In the genomic region with DNA sequence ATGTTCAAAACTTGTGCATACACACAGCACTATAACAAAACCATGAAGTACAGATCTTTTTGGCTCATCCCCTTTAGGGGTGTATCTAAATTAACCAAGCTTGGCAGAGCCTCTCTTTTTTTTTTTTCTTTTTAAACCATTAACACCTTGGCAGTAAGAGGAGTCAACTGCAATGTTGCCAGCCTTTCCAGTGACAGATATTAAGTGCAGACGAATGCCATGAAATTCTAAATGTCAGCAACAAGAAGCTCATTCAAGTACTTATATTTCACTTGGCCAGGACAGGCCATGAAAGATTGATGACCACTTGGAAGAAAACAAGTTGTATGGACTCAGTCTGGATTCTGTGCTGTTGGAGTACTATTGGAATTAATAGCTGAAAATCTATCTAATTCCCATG, we compare ENCODE assay signal across 22 cellular contexts. TPM values are rescaled to one million over a fixed set of nuclear protein-coding genes. Genes with fewer than 3 reads are reported as not detected.
A peak's percentile ranks its signal among the peaks of the same experiment; 100 is the strongest.
DNase-seq lines count a peak whose midpoint lies in the region; ATAC-seq and TF ChIP-seq lines count a peak whose summit lies in the region.
"Had no signal": no experiment of that assay in that cellular context is flagged by ENCODE, and none has a peak within 500 bp of the region (broad histone marks: within the 10 kb centered on the region; RNA-seq: fewer than 3 reads in every experiment).

No MANE protein-coding gene starts in this region.

- H3K9me3 ChIP-seq in right atrium auricular region, result no peaks in the 10 kb centered on the region
- no peaks in the 10 kb centered on the region for H3K9me3 ChIP-seq in psoas muscle
- H3K9me3 ChIP-seq in HAP-1, result no peaks in the 10 kb centered on the region
- H3K9me3 ChIP-seq: BLaER1 treated with 17β-estradiol and CSF1 and Interleukin-3, amounts not matched to agents 10 nM and 100 nM had no signal

- H3K27me3 ChIP-seq in right atrium auricular region (no peaks in the 10 kb centered on the region), psoas muscle (ENCODE audit: insufficient read depth in 3 of 3, low read length in 2 of 3) (no peaks in the 10 kb centered on the region), HAP-1 (ENCODE audit: low read depth) (no peaks in the 10 kb centered on the region)
- H3K27me3 ChIP-seq: BLaER1 treated with 17β-estradiol and CSF1 and Interleukin-3, amounts not matched to agents 10 nM and 100 nM had no signal

- DNase-seq in activated CD8-positive, alpha-beta T cell treated with anti-CD3 and anti-CD28 coated beads for 36 hours, result no peak
- DNase-seq in activated CD8-positive, alpha-beta T cell treated with anti-CD3 and anti-CD28 coated beads, Interleukin-2, amount 10 ng/mL, durations not matched to agents 7 days and 5 days, result no peak
- no peak for DNase-seq in Right ventricle myocardium superior
- no peak for DNase-seq in right atrium auricular region (ENCODE audit: low spot score)
- no peak for DNase-seq in left cardiac atrium
- DNase-seq in psoas muscle, result no peak
- DNase-seq in HAP-1 (ENCODE audit: low spot score in 2 of 2), result no peak
- DNase-seq: 8988T; ACHN; CD4-positive, alpha-beta T cell; H7; KBM-7; MV-4-11; NCI-H1105 treated with DMSO at 0.1 percent for 48 hours; NCI-H146; NCI-H1930; NCI-H2107; NCI-H524 treated with DMSO at 0.1 percent for 48 hours; NCI-H774; SHP77 had no signal

- peaks cover 14% of the 10 kb centered on the region for H3K36me3 Mint-ChIP-seq in activated CD8-positive, alpha-beta T cell treated with anti-CD3 and anti-CD28 coated beads for 36 hours (ENCODE audit: low read depth)
- H3K36me3 Mint-ChIP-seq in activated CD8-positive, alpha-beta T cell treated with anti-CD3 and anti-CD28 coated beads, Interleukin-2, amount 10 ng/mL, durations not matched to agents 7 days and 5 days (ENCODE audit: low read depth), result peaks cover 15% of the 10 kb centered on the region

- no peak for ATAC-seq in activated CD8-positive, alpha-beta T cell treated with anti-CD3 and anti-CD28 coated beads for 36 hours
- no peak for ATAC-seq in activated CD8-positive, alpha-beta T cell treated with anti-CD3 and anti-CD28 coated beads, Interleukin-2, amount 10 ng/mL, durations not matched to agents 7 days and 5 days
- ATAC-seq in Right ventricle myocardium superior (ENCODE audit: poor library complexity), result peak; percentile 90
- peak; percentile 68 to 76 for ATAC-seq in left cardiac atrium
- peak; percentile 59 to 85 (median 76) for ATAC-seq in psoas muscle
- ATAC-seq in GM21723 (IDR thresholded peaks at IDR 0.05; ENCODE audit: unreplicated experiment), result no peak

- H3K4me3 ChIP-seq in right atrium auricular region (no peak overlapping the region), psoas muscle (no peak overlapping the region), HAP-1 (no peak overlapping the region)
- H3K4me3 ChIP-seq: BLaER1 treated with 17β-estradiol and CSF1 and Interleukin-3, amounts not matched to agents 10 nM and 100 nM had no signal

- peaks cover 0 to 3% of the 10 kb centered on the region in 2 donors for H3K4me1 ChIP-seq in right atrium auricular region
- H3K4me1 ChIP-seq in psoas muscle, result peaks cover 8% of the 10 kb centered on the region
- H3K4me1 ChIP-seq in HAP-1, result no peaks in the 10 kb centered on the region; the same call in none of the 2 replicates

- in situ Hi-C loops in HAP-1 (cut with MboI; ENCODE audit: low sequenced_read_pairs), result loop anchor here (25.0 kb wide), 1 partner anchor 317 kb away; no protein-coding TSS in a partner anchor

- POLR2A ChIA-PET in activated CD8-positive, alpha-beta T cell treated with anti-CD3 and anti-CD28 coated beads for 36 hours (lab: Charles Lee), result interaction anchor here (13.3 kb wide), 1 partner anchor 87 kb away, joined by 204 read pairs; a partner anchor contains a TSS
- POLR2A ChIA-PET in activated CD8-positive, alpha-beta T cell treated with anti-CD3 and anti-CD28 coated beads, Interleukin-2, amount 10 ng/mL, durations not matched to agents 7 days and 5 days (lab: Charles Lee), result interaction anchor here (1.6 to 2.4 kb wide), 2 partner anchors 82 to 84 kb away, joined by 3 to 9 read pairs; no protein-coding TSS in a partner anchor

- 29 to 30% (median 29%) methylated on average over 1 of the region's 1 CpG for WGBS in psoas muscle, 3 donors

- peak overlapping the region; percentile 11 for H3K27ac Mint-ChIP-seq in activated CD8-positive, alpha-beta T cell treated with anti-CD3 and anti-CD28 coated beads for 36 hours
- H3K27ac Mint-ChIP-seq in activated CD8-positive, alpha-beta T cell treated with anti-CD3 and anti-CD28 coated beads, Interleukin-2, amount 10 ng/mL, durations not matched to agents 7 days and 5 days, result no peak overlapping the region
- H3K27ac Mint-ChIP-seq: CD4-positive, alpha-beta T cell had no signal

- no peaks in the 10 kb centered on the region for H3K4me1 Mint-ChIP-seq in activated CD8-positive, alpha-beta T cell treated with anti-CD3 and anti-CD28 coated beads for 36 hours (ENCODE audit: low read depth)
- no peaks in the 10 kb centered on the region for H3K4me1 Mint-ChIP-seq in activated CD8-positive, alpha-beta T cell treated with anti-CD3 and anti-CD28 coated beads, Interleukin-2, amount 10 ng/mL, durations not matched to agents 7 days and 5 days (ENCODE audit: low read depth)

- intact Hi-C loops in activated CD8-positive, alpha-beta T cell treated with anti-CD3 and anti-CD28 coated beads for 36 hours (cut with micrococcal nuclease), result no loop called here
- intact Hi-C loops in Right ventricle myocardium superior (cut with DNase I), result no loop called here
- intact Hi-C loops in left cardiac atrium (cut with DNase I), result no loop called here
- intact Hi-C loops in psoas muscle (cut with DNase I), result loop anchor here in 1 of 2 donors (5.0 kb wide), 1 partner anchor 727 kb away; no protein-coding TSS in a partner anchor

- H3K27me3 Mint-ChIP-seq in activated CD8-positive, alpha-beta T cell treated with anti-CD3 and anti-CD28 coated beads for 36 hours, result no peaks in the 10 kb centered on the region
- H3K27me3 Mint-ChIP-seq in activated CD8-positive, alpha-beta T cell treated with anti-CD3 and anti-CD28 coated beads, Interleukin-2, amount 10 ng/mL, durations not matched to agents 7 days and 5 days (ENCODE audit: low read depth), result no peaks in the 10 kb centered on the region
- H3K27me3 Mint-ChIP-seq: CD4-positive, alpha-beta T cell had no signal

- H3K4me3 Mint-ChIP-seq in activated CD8-positive, alpha-beta T cell treated with anti-CD3 and anti-CD28 coated beads for 36 hours, result no peak overlapping the region
- H3K4me3 Mint-ChIP-seq in activated CD8-positive, alpha-beta T cell treated with anti-CD3 and anti-CD28 coated beads, Interleukin-2, amount 10 ng/mL, durations not matched to agents 7 days and 5 days, result no peak overlapping the region
- H3K4me3 Mint-ChIP-seq: CD4-positive, alpha-beta T cell had no signal

- H3K9me3 Mint-ChIP-seq in activated CD8-positive, alpha-beta T cell treated with anti-CD3 and anti-CD28 coated beads for 36 hours, result no peaks in the 10 kb centered on the region
- H3K9me3 Mint-ChIP-seq in activated CD8-positive, alpha-beta T cell treated with anti-CD3 and anti-CD28 coated beads, Interleukin-2, amount 10 ng/mL, durations not matched to agents 7 days and 5 days (ENCODE audit: insufficient read depth), result no peaks in the 10 kb centered on the region
- H3K9me3 Mint-ChIP-seq: CD4-positive, alpha-beta T cell had no signal

- H3K36me3 ChIP-seq in right atrium auricular region (peaks cover 23% of the 10 kb centered on the region), psoas muscle (ENCODE audit: insufficient read depth in 1 of 2, low read depth in 1 of 2) (peaks cover 8 to 33% of the 10 kb centered on the region in 2 donors), HAP-1 (replicated peaks) (peaks cover 4% of the 10 kb centered on the region)

- TF ChIP-seq CTCF in activated CD8-positive, alpha-beta T cell treated with anti-CD3 and anti-CD28 coated beads for 36 hours (IDR thresholded peaks at IDR 0.05), result no peak
- TF ChIP-seq CTCF in right atrium auricular region (IDR thresholded peaks at IDR 0.05) (no peak), psoas muscle (IDR thresholded peaks at IDR 0.05) (no peak)

- CTCF ChIA-PET in activated CD8-positive, alpha-beta T cell treated with anti-CD3 and anti-CD28 coated beads for 36 hours (lab: Charles Lee), result interaction anchor here (0.7 to 1.1 kb wide), 2 partner anchors 49 to 89 kb away, joined by 3 read pairs; no protein-coding TSS in a partner anchor
- CTCF ChIA-PET in activated CD8-positive, alpha-beta T cell treated with anti-CD3 and anti-CD28 coated beads, Interleukin-2, amount 10 ng/mL, durations not matched to agents 7 days and 5 days (lab: Charles Lee), result interaction anchor here (0.7 to 10.4 kb wide), 3 partner anchors 23 to 89 kb away, joined by 3 to 157 read pairs (median 3); no protein-coding TSS in a partner anchor

- H3K27ac ChIP-seq in right atrium auricular region, result no peak overlapping the region
- no peak overlapping the region for H3K27ac ChIP-seq in psoas muscle
- H3K27ac ChIP-seq: BLaER1 treated with 17β-estradiol and CSF1 and Interleukin-3, amounts not matched to agents 10 nM and 100 nM had no signal

RNA-seq across cellular contexts. Expression of a gene that starts 49.8 kb away (rescaled TPM):
- total RNA-seq in activated CD8-positive, alpha-beta T cell treated with anti-CD3 and anti-CD28 coated beads for 36 hours, result 1 to 10 TPM; 4.2 to 5.0 TPM
- total RNA-seq in activated CD8-positive, alpha-beta T cell treated with anti-CD3 and anti-CD28 coated beads, Interleukin-2, amount 10 ng/mL, durations not matched to agents 7 days and 5 days, result 1 to 10 TPM; 5.0 to 5.7 TPM
- total RNA-seq in Right ventricle myocardium superior (4.1 TPM), right atrium auricular region (10 to 100 TPM; 10.2 to 11.8 TPM), left cardiac atrium (10 to 100 TPM in 1 of 2 donors, 1 to 10 TPM in 1; 9.1 to 12.7 TPM), psoas muscle (1 to 10 TPM; 3.3 to 4.7 (median 3.9) TPM)
- 1 to 10 TPM; 3.1 to 7.2 (median 5.2) TPM for polyA plus RNA-seq in psoas muscle

Comparison
In these comparisons a context has a peak if more than half of its experiments do, and no peak if none do; other contexts are left out.
1. ATAC-seq: peak in Right ventricle myocardium superior (single experiment), left cardiac atrium (2 of 2) and psoas muscle (4 of 4); none in activated CD8-positive, alpha-beta T cell treated with anti-CD3 and anti-CD28 coated beads for 36 hours (single experiment), activated CD8-positive, alpha-beta T cell treated with anti-CD3 and anti-CD28 coated beads, Interleukin-2, amount 10 ng/mL, durations not matched to agents 7 days and 5 days (single experiment) and GM21723 (single experiment).